Comparison of ENCODE assay signal across 1 cellular context in the genomic region with DNA sequence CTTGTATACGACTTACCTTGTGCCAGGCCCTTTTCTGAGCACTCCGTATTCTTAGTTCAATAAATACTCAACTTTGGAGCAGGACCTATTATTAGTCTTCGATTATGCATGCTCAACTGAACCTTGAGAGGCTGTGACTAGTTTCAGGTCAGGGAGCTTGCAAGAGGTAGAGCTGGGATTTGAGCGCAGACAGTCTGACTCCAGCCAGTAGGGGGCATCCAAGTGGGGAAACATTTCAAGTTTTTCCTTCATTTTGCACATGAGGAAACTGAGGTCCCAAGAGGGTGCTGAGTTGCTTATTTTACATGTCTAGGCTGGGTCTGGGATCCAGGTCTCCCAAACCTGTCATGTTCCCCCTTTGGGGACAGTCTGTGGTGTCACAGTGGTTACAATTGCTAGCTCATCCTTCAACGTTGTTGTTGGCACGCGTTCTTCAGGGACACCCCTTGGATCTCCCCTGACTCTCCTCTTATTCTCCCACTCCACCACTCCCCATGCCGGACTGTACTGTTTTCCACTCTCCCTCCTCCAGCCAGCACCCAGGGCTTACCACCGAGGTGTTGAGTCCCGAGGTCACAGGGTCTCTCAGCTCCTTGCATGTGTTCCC.
A peak's percentile ranks its signal among the peaks of the same experiment; 100 is the strongest.
TF ChIP-seq lines count a peak whose summit lies in the region.

No MANE protein-coding gene starts in this region.

TF ChIP-seq in K562, 482 proteins besides CTCF, POLR2A, EP300 and RAD21:
- TF ChIP-seq, protein P1, sequence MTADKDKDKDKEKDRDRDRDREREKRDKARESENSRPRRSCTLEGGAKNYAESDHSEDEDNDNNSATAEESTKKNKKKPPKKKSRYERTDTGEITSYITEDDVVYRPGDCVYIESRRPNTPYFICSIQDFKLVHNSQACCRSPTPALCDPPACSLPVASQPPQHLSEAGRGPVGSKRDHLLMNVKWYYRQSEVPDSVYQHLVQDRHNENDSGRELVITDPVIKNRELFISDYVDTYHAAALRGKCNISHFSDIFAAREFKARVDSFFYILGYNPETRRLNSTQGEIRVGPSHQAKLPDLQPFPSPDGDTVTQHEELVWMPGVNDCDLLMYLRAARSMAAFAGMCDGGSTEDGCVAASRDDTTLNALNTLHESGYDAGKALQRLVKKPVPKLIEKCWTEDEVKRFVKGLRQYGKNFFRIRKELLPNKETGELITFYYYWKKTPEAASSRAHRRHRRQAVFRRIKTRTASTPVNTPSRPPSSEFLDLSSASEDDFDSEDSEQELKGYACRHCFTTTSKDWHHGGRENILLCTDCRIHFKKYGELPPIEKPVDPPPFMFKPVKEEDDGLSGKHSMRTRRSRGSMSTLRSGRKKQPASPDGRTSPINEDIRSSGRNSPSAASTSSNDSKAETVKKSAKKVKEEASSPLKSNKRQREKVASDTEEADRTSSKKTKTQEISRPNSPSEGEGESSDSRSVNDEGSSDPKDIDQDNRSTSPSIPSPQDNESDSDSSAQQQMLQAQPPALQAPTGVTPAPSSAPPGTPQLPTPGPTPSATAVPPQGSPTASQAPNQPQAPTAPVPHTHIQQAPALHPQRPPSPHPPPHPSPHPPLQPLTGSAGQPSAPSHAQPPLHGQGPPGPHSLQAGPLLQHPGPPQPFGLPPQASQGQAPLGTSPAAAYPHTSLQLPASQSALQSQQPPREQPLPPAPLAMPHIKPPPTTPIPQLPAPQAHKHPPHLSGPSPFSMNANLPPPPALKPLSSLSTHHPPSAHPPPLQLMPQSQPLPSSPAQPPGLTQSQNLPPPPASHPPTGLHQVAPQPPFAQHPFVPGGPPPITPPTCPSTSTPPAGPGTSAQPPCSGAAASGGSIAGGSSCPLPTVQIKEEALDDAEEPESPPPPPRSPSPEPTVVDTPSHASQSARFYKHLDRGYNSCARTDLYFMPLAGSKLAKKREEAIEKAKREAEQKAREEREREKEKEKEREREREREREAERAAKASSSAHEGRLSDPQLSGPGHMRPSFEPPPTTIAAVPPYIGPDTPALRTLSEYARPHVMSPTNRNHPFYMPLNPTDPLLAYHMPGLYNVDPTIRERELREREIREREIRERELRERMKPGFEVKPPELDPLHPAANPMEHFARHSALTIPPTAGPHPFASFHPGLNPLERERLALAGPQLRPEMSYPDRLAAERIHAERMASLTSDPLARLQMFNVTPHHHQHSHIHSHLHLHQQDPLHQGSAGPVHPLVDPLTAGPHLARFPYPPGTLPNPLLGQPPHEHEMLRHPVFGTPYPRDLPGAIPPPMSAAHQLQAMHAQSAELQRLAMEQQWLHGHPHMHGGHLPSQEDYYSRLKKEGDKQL (CRISPR knock-in tag; IDR thresholded peaks at IDR 0.05; ENCODE audit: borderline replicate concordance): no peak
- TF ChIP-seq SMC3 (conservative IDR thresholded peaks at IDR 0.05; ENCODE audit: insufficient read depth, low read depth, low read length) (0 out of 2 replicates have a peak, but pooled peaks have one; percentile 21), MIER1 (IDR thresholded peaks at IDR 0.05; ENCODE audit: low read depth) (0 out of 2 replicates have a peak, but pooled peaks have one; percentile 21), YY1 (IDR thresholded peaks at IDR 0.05; ENCODE audit: borderline replicate concordance in 1 of 3, control insufficient read depth in 1 of 3, extremely low read depth in 1 of 3, insufficient read depth in 3 of 3, insufficient read length in 1 of 3, insufficient replicate concordance in 2 of 3, low read depth in 1 of 3, low read length in 2 of 3) (peak in 1 of 3 experiments; percentile 6), SREBF2 (CRISPR knock-in tag; IDR thresholded peaks at IDR 0.05) (0 out of 2 replicates have a peak, but pooled peaks have one; percentile 64), MAFG (tag; conservative IDR thresholded peaks at IDR 0.05) (0 out of 2 replicates have a peak, but pooled peaks have one; percentile 21)
- TF ChIP-seq, protein P2, sequence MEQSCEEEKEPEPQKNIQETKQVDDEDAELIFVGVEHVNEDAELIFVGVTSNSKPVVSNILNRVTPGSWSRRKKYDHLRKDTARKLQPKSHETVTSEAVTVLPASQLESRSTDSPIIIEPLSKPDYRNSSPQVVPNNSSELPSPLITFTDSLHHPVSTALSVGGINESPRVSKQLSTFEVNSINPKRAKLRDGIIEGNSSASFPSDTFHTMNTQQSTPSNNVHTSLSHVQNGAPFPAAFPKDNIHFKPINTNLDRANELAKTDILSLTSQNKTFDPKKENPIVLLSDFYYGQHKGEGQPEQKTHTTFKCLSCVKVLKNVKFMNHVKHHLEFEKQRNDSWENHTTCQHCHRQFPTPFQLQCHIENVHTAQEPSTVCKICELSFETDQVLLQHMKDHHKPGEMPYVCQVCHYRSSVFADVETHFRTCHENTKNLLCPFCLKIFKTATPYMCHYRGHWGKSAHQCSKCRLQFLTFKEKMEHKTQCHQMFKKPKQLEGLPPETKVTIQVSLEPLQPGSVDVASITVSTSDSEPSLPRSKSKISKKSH (CRISPR knock-in tag; IDR thresholded peaks at IDR 0.05): no peak
- TF ChIP-seq, protein P3, sequence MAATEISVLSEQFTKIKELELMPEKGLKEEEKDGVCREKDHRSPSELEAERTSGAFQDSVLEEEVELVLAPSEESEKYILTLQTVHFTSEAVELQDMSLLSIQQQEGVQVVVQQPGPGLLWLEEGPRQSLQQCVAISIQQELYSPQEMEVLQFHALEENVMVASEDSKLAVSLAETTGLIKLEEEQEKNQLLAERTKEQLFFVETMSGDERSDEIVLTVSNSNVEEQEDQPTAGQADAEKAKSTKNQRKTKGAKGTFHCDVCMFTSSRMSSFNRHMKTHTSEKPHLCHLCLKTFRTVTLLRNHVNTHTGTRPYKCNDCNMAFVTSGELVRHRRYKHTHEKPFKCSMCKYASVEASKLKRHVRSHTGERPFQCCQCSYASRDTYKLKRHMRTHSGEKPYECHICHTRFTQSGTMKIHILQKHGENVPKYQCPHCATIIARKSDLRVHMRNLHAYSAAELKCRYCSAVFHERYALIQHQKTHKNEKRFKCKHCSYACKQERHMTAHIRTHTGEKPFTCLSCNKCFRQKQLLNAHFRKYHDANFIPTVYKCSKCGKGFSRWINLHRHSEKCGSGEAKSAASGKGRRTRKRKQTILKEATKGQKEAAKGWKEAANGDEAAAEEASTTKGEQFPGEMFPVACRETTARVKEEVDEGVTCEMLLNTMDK (IDR thresholded peaks at IDR 0.05; ENCODE audit: borderline replicate concordance, insufficient read depth, low read depth, low read length, poor library complexity, severe bottlenecking): peak; percentile 49
TF ChIP-seq in K562: peak in this region for 6.
